In the genomic region with DNA sequence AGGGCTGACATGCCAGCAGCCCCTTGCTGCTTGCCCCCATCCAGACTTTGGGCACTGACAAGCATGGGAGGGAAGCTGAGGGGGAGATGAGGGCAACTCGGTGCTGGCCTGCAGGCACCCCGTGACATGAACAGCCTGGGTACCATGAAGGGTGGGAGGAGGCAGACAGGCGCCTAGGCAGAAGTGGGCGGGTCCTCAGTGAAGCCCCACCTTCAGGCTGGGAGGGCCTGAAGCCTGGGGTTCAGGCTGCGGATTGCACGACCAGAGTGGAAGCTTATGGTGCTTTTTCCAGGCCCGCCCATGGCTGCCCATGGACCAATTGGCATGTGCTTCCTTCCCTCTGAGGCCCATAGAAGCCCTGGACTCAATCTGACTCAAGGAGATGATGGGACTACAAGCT, we compare ENCODE assay signal across 19 cellular contexts.
"Had no signal": no experiment of that assay in that cellular context is flagged by ENCODE, and none has a peak within 500 bp of the region (broad histone marks: within the 10 kb centered on the region; RNA-seq: fewer than 3 reads in every experiment).

No MANE protein-coding gene starts in this region.

- H3K4me1 ChIP-seq: SJSA1 had no signal

- H3K27ac ChIP-seq: RWPE1, SJSA1, SK-N-MC had no signal

- H3K27me3 ChIP-seq: SJSA1 had no signal

- DNase-seq: KBM-7, NCI-H1092, NCI-H1105 treated with DMSO at 0.1 percent for 48 hours, NCI-H1417 treated with DMSO at 0.1 percent for 48 hours, NCI-H146, NCI-H187, NCI-H2029, NCI-H2081 treated with DMSO at 0.1 percent for 48 hours, NCI-H2171, NCI-H345, NCI-H446 treated with DMSO at 0.1 percent for 48 hours, NCI-H510A treated with DMSO at 0.1 percent for 48 hours, NCI-H526 treated with DMSO at 0.1 percent for 48 hours, NCI-H748 treated with DMSO at 0.1 percent for 48 hours, SHP77 treated with DMSO at 0.1 percent for 48 hours had no signal

- FAIRE-seq: RCC 7860 had no signal

- H3K36me3 ChIP-seq: SJSA1 had no signal

- H3K4me3 ChIP-seq: SJSA1, SK-N-MC had no signal

- H3K9me3 ChIP-seq: SJSA1 had no signal
